Comparison of ENCODE assay signal across 27 cellular contexts in genomic region chr11:91397134-91397468, GRCh38.
"Had no signal": no experiment of that assay in that cellular context is flagged by ENCODE, and none has a peak within 500 bp of the region (broad histone marks: within the 10 kb centered on the region; RNA-seq: fewer than 3 reads in every experiment).

No MANE protein-coding gene starts in this region.

- H3K36me3 ChIP-seq: colonic mucosa, gastrocnemius medialis, neutrophil, prostate gland, sigmoid colon, thyroid gland had no signal

- FAIRE-seq: endometrium, small intestine had no signal

- DNase-seq: activated CD4-positive, alpha-beta T cell treated with anti-CD3 and anti-CD28 coated beads for 36 hours; activated CD4-positive, CD25-positive, alpha-beta regulatory T cell; activated CD8-positive, alpha-beta memory T cell treated with anti-CD3 and anti-CD28 coated beads, Interleukin-2, amount 10 ng/mL, durations not matched to agents 7 days and 5 days; activated CD8-positive, alpha-beta T cell treated with anti-CD3 and anti-CD28 coated beads, Interleukin-2, amount 10 ng/mL, durations not matched to agents 7 days and 5 days; activated naive CD8-positive, alpha-beta T cell treated with anti-CD3 and anti-CD28 coated beads, Interleukin-2, amount 50 U/mL, for 24 hours; activated T-cell treated with anti-CD3 and anti-CD28 coated beads, Interleukin-2, amount 50 U/mL, for 48 hours; amygdala; colonic mucosa; effector CD8-positive, alpha-beta T cell; gastrocnemius medialis; glutamatergic neuron; islet precursor cell; left cardiac atrium; mammary epithelial cell; nephron progenitor cell; retina; sigmoid colon; stimulated activated CD4-positive, alpha-beta T cell treated with anti-CD3 and anti-CD28 coated beads, Interleukin-1b, Interleukin-23, amount 100 ng/mL, for 48 hours; stimulated activated CD4-positive, alpha-beta T cell treated with anti-CD3 and anti-CD28 coated beads, Interleukin-4, amount 100 ng/mL, for 4 hours; stimulated activated CD8-positive, alpha-beta memory T cell treated with anti-CD3 and anti-CD28 coated beads, Interleukin-4, amount 100 ng/mL, for 48 hours; stimulated activated naive CD8-positive, alpha-beta T cell treated with anti-CD3 and anti-CD28 coated beads, Interleukin-15, amount 100 ng/mL, for 72 hours; thyroid gland had no signal

- H3K27me3 ChIP-seq: colonic mucosa, gastrocnemius medialis, neutrophil, sigmoid colon, thyroid gland had no signal

- H3K4me1 ChIP-seq: colonic mucosa, gastrocnemius medialis, prostate gland, thyroid gland had no signal

- H3K4me3 ChIP-seq: colonic mucosa, gastrocnemius medialis, prostate gland, sigmoid colon, thyroid gland had no signal

- H3K27ac ChIP-seq: colonic mucosa, gastrocnemius medialis, neutrophil, prostate gland, sigmoid colon, thyroid gland had no signal

- ATAC-seq: activated CD4-positive, alpha-beta T cell treated with anti-CD3 and anti-CD28 coated beads for 36 hours; activated CD8-positive, alpha-beta memory T cell treated with anti-CD3 and anti-CD28 coated beads, Interleukin-2, amount 10 ng/mL, durations not matched to agents 7 days and 5 days; activated CD8-positive, alpha-beta T cell treated with anti-CD3 and anti-CD28 coated beads, Interleukin-2, amount 10 ng/mL, durations not matched to agents 7 days and 5 days; activated naive CD8-positive, alpha-beta T cell treated with anti-CD3 and anti-CD28 coated beads, Interleukin-2, amount 50 U/mL, for 24 hours; gastrocnemius medialis; left cardiac atrium; stimulated activated memory B cell treated with anti-CD40 and anti-IgM and Interleukin-4, amounts not matched to agents 10 μg/mL and 1 μg/mL and 100 μg/mL, for 72 hours; stimulated activated naive CD8-positive, alpha-beta T cell treated with anti-CD3 and anti-CD28 coated beads, Interleukin-15, amount 100 ng/mL, for 72 hours had no signal

- H3K9me3 ChIP-seq: colonic mucosa, gastrocnemius medialis, neutrophil, prostate gland, thyroid gland had no signal
